Comparison of ENCODE assay signal across 8 cellular contexts in genomic region chr4:40672528-40673522, GRCh38. TPM values are rescaled to one million over a fixed set of nuclear protein-coding genes. Genes with fewer than 3 reads are reported as not detected.
A peak's percentile ranks its signal among the peaks of the same experiment; 100 is the strongest.
DNase-seq lines count a peak whose midpoint lies in the region; ATAC-seq and TF ChIP-seq lines count a peak whose summit lies in the region.

No MANE protein-coding gene starts in this region.

- no peak for TF ChIP-seq CTCF in AG04449 (IDR thresholded peaks at IDR 0.05; ENCODE audit: insufficient read depth, low read length, missing control alignments)

- peak; percentile 84 for ATAC-seq in GM18511 (IDR thresholded peaks at IDR 0.05; ENCODE audit: unreplicated experiment)
- ATAC-seq in HG02884 (IDR thresholded peaks at IDR 0.05; ENCODE audit: unreplicated experiment) = peak; percentile 82
- peak; percentile 93 for ATAC-seq in activated T-helper 17 cell treated with anti-CD3 and anti-CD28 coated beads, Interleukin-2, amount 50 U/mL, for 72 hours (replicated peaks)
- ATAC-seq in left ventricle myocardium superior = peak; percentile 45

- H3K4me1 Mint-ChIP-seq in activated T-helper 17 cell treated with anti-CD3 and anti-CD28 coated beads, Interleukin-2, amount 50 U/mL, for 72 hours = peaks cover 17% of the 10 kb centered on the region

- peak overlapping the region; percentile 73 for H3K4me3 Mint-ChIP-seq in activated T-helper 17 cell treated with anti-CD3 and anti-CD28 coated beads, Interleukin-2, amount 50 U/mL, for 72 hours

- POLR2A ChIA-PET in AG04449 (lab: Yijun Ruan, JAX) = interaction anchor here (0.5 to 1.0 kb wide), 3 partner anchors 75 to 150 kb away, joined by 3 to 6 read pairs (median 4); no protein-coding TSS in a partner anchor

- no peak overlapping the region for H3K4me3 ChIP-seq in AG04449 (ENCODE audit: low read depth, low read length)

- H3K27ac Mint-ChIP-seq in activated T-helper 17 cell treated with anti-CD3 and anti-CD28 coated beads, Interleukin-2, amount 50 U/mL, for 72 hours = peak overlapping the region; percentile 91

- DNase-seq in AG04449 (ENCODE audit: low read depth, low spot score) = peak; percentile 95
- peak; percentile 72 for DNase-seq in NCI-H510A treated with DMSO at 0.1 percent for 48 hours (lab: John Stamatoyannopoulos, UW)
- DNase-seq in left ventricle myocardium superior = no peak
- peak; percentile 11 for DNase-seq in stimulated activated CD4-positive, alpha-beta T cell treated with anti-CD3 and anti-CD28 coated beads, Interleukin-12 subunit alpha, Interleukin-12 subunit beta, amount 100 ng/mL, for 4 hours
- DNase-seq in DMS114 treated with DMSO at 0.1 percent for 48 hours (lab: John Stamatoyannopoulos, UW; ENCODE audit: unreplicated experiment) = no peak

- CTCF ChIA-PET in AG04449 (lab: Yijun Ruan, JAX) = interaction anchor here (0.6 to 3.4 kb wide), 6 partner anchors 10 to 348 kb away, joined by 3 to 17 read pairs (median 4); no protein-coding TSS in a partner anchor

- H3K9me3 Mint-ChIP-seq in activated T-helper 17 cell treated with anti-CD3 and anti-CD28 coated beads, Interleukin-2, amount 50 U/mL, for 72 hours = no peaks in the 10 kb centered on the region

- H3K27me3 Mint-ChIP-seq in activated T-helper 17 cell treated with anti-CD3 and anti-CD28 coated beads, Interleukin-2, amount 50 U/mL, for 72 hours = no peaks in the 10 kb centered on the region

- H3K36me3 Mint-ChIP-seq in activated T-helper 17 cell treated with anti-CD3 and anti-CD28 coated beads, Interleukin-2, amount 50 U/mL, for 72 hours (ENCODE audit: low read depth) = no peaks in the 10 kb centered on the region

- intact Hi-C loops in left ventricle myocardium superior (cut with micrococcal nuclease) = no loop called here

RNA-seq across cellular contexts. Expression of gene RBM47, which starts 43.2 kb away (rescaled TPM):
- under 1 TPM; 0.22 to 0.48 TPM for total RNA-seq in activated T-helper 17 cell treated with anti-CD3 and anti-CD28 coated beads, Interleukin-2, amount 50 U/mL, for 72 hours
- total RNA-seq in left ventricle myocardium superior = 2.9 TPM

Comparison
In these comparisons a context has a peak if more than half of its experiments do, and no peak if none do; other contexts are left out.
1. DNase-seq: peak in AG04449 (single experiment), NCI-H510A treated with DMSO at 0.1 percent for 48 hours (single experiment) and stimulated activated CD4-positive, alpha-beta T cell treated with anti-CD3 and anti-CD28 coated beads, Interleukin-12 subunit alpha, Interleukin-12 subunit beta, amount 100 ng/mL, for 4 hours (single experiment); none in left ventricle myocardium superior (single experiment) and DMS114 treated with DMSO at 0.1 percent for 48 hours (single experiment).
2. Peak in every context shown above with its lines, with median percentiles within 50 percentile points of each other: ATAC-seq.